12 cellular contexts compared by ENCODE assay signal in the genomic region with DNA sequence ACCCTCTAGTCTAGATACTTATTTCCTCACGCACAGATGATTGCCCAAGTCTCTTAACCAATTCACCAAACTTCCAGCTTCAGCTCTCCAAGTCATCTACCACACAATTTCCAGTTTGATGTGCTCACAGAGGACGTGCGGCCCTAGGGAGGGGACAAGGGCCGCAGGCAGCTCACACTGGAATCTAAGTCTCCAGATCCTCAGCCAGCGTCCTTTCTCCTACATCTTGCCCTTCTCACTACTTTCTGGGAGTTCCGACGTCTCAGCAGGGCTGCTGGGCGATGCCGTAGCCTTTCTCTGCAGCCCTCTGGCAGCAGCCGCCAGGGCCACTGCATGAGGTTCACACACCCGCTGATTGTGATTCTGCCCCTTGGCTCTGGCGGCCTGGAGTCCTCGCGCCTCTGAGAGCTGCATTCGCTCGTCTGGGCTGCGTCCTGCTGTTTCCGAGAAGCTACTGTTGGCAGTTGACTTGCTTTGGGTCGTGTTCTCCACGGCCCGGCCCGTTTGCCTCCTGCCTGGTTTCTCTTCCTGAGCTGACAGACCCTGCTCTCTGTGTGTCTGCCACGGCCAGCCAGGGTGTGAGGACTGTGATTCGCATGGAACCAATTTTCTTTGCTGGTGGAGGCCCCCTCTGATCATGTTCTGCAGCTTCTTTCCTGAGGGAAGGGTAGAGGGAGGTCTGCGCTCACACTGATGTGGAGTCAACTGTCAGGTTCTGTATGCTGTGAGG. TPM values are rescaled to one million over a fixed set of nuclear protein-coding genes. Genes with fewer than 3 reads are reported as not detected.
DNase-seq lines count a peak whose midpoint lies in the region; ATAC-seq, FAIRE-seq and TF ChIP-seq lines count a peak whose summit lies in the region.
"Had no signal": no experiment of that assay in that cellular context is flagged by ENCODE, and none has a peak within 500 bp of the region (broad histone marks: within the 10 kb centered on the region; RNA-seq: fewer than 3 reads in every experiment).

No MANE protein-coding gene starts in this region.

- TF ChIP-seq RAD21 in HepG2 (CRISPR knock-in tag; IDR thresholded peaks at IDR 0.05), result no peak

- H3K27me3 ChIP-seq in left ventricle myocardium inferior (ENCODE audit: low read depth), result no peaks in the 10 kb centered on the region
- H3K27me3 ChIP-seq in HepG2 (ENCODE audit: control insufficient read depth in 1 of 2, insufficient read depth in 2 of 2, low read length in 2 of 2), result no peaks in the 10 kb centered on the region
- H3K27me3 ChIP-seq in upper lobe of left lung, result no peaks in the 10 kb centered on the region
- no peaks in the 10 kb centered on the region for H3K27me3 ChIP-seq in aorta (ENCODE audit: control insufficient read depth in 1 of 2, insufficient read depth in 2 of 2, low read length in 1 of 2)

- no peak for TF ChIP-seq CTCF in left ventricle myocardium inferior (IDR thresholded peaks at IDR 0.05; ENCODE audit: borderline replicate concordance)
- TF ChIP-seq CTCF in WTC11 (IDR thresholded peaks at IDR 0.05), result no peak
- no peak for TF ChIP-seq CTCF in HepG2 (CRISPR knock-in tag; IDR thresholded peaks at IDR 0.05)
- no peak for TF ChIP-seq CTCF in upper lobe of left lung (IDR thresholded peaks at IDR 0.05)

- ATAC-seq in Right ventricle myocardium inferior, result peak; percentile 31
- peak; percentile 95 for ATAC-seq in WTC11
- ATAC-seq in HepG2, result peak; percentile 86
- peak in 1 of 2 donors; percentile 47 for ATAC-seq in upper lobe of left lung (ENCODE audit: low FRiP score in 2 of 2)
- ATAC-seq in aorta (ENCODE audit: low FRiP score), result no peak
- ATAC-seq: activated CD4-positive, CD25-positive, alpha-beta regulatory T cell treated with anti-CD3 and anti-CD28 coated beads, Interleukin-2, amount 50 U/mL, for 24 hours had no signal

- in situ Hi-C loops in HepG2 (cut with HindIII; ENCODE audit: extremely low pct_ligation_motif_present, low pct_unique_long_range_greater_than_20kb), result no loop called here

- H3K27ac Mint-ChIP-seq in WTC11, result 0 out of 2 replicates have a peak overlapping the region, but pooled peaks have one; percentile 61

- H3K36me3 ChIP-seq in left ventricle myocardium inferior (no peaks in the 10 kb centered on the region), HepG2 (replicated peaks in 1 of 2; ENCODE audit: control insufficient read depth in 1 of 2, insufficient read depth in 2 of 2, low read length in 2 of 2) (no peaks in the 10 kb centered on the region), upper lobe of left lung (no peaks in the 10 kb centered on the region), aorta (ENCODE audit: control insufficient read depth in 1 of 2, insufficient read depth in 2 of 2, low read length in 1 of 2) (no peaks in the 10 kb centered on the region)

- no peaks in the 10 kb centered on the region; the same call in 1 of the 2 replicates for H3K36me3 Mint-ChIP-seq in WTC11
- H3K36me3 Mint-ChIP-seq: immature natural killer cell had no signal

- no TSS peak for BruUV-seq in HepG2 (replicated peaks; lab: Mats Ljungman, UMichigan)

- intact Hi-C loops in Right ventricle myocardium inferior (cut with DNase I), result no loop called here
- intact Hi-C loops in left ventricle myocardium inferior (cut with micrococcal nuclease), result no loop called here
- intact Hi-C loops in HepG2 (cut with micrococcal nuclease; ENCODE audit: unreplicated experiment), result no loop called here
- intact Hi-C loops in aorta (cut with DNase I), result loop anchor here in 1 of 2 donors (10.0 kb wide), 1 partner anchor 293 kb away; no protein-coding TSS in a partner anchor

- POLR2A ChIA-PET in WTC11 (lab: Charles Lee), result interaction anchor here (0.8 kb wide), 1 partner anchor 14 kb away, joined by 3 read pairs; a partner anchor contains a TSS
- POLR2A ChIA-PET in HepG2 (lab: Yijun Ruan, JAX), result interaction anchor here (2.9 kb wide), 1 partner anchor 14 kb away, joined by 13 read pairs; a partner anchor contains a TSS

- H3K27me3 Mint-ChIP-seq in WTC11 (ENCODE audit: low read depth), result peaks cover 3% of the 10 kb centered on the region; the same call in 1 of the 2 replicates

- DNase-seq in Right ventricle myocardium inferior (ENCODE audit: missing footprints) (no peak), left ventricle myocardium inferior (no peak), WTC11 (ENCODE audit: low spot score) (peak; percentile 64), HepG2 (ENCODE audit: low spot score) (no peak), upper lobe of left lung (peak; percentile 34 to 66), D341Med (ENCODE audit: low spot score) (no peak), aorta (no peak), T-helper 1 cell (no peak)
- DNase-seq: immature natural killer cell; NCI-H446; stimulated activated CD4-positive, alpha-beta T cell treated with anti-CD3 and anti-CD28 coated beads, Interleukin-12 subunit alpha, Interleukin-12 subunit beta, amount 100 ng/mL, for 4 hours had no signal

- no peaks in the 10 kb centered on the region for H3K79me2 ChIP-seq in HepG2 (ENCODE audit: insufficient read depth, low read length)

- peaks cover 5% of the 10 kb centered on the region for H3K9me3 Mint-ChIP-seq in WTC11
- H3K9me3 Mint-ChIP-seq: immature natural killer cell had no signal

- CTCF ChIA-PET in WTC11 (lab: Charles Lee) (interaction anchor here (0.7 to 1.4 kb wide), 7 partner anchors 14 to 167 kb away, joined by 3 to 8 read pairs (median 3); a partner anchor contains a TSS), HepG2 (lab: Yijun Ruan, JAX; ENCODE audit: low intra/inter-chr PET ratio, low total read pairs) (no interaction called here)

- H3K4me1 ChIP-seq in left ventricle myocardium inferior, result peaks cover 19% of the 10 kb centered on the region
- peaks cover 37% of the 10 kb centered on the region for H3K4me1 ChIP-seq in HepG2 (ENCODE audit: insufficient read depth, low read length)
- H3K4me1 ChIP-seq in upper lobe of left lung, result peaks cover 0 to 17% (median 7%) of the 10 kb centered on the region in 4 donors
- no peaks in the 10 kb centered on the region for H3K4me1 ChIP-seq in aorta (ENCODE audit: control insufficient read depth in 1 of 2, insufficient read depth in 2 of 2, low read length in 2 of 2)

- H3K9ac ChIP-seq in HepG2 (ENCODE audit: insufficient read depth, low read depth, low read length), result no peak overlapping the region

- H3K4me3 ChIP-seq in left ventricle myocardium inferior (no peak overlapping the region), HepG2 (replicated peaks in 1 of 3; ENCODE audit: insufficient read depth in 1 of 3, low read depth in 2 of 3, low read length in 3 of 3) (peak overlapping the region in 1 of 3 experiments; percentile 41; a peak in 2 of 6 replicates), upper lobe of left lung (no peak overlapping the region), aorta (ENCODE audit: low read length in 2 of 2) (no peak overlapping the region)

- H3K4me1 Mint-ChIP-seq in WTC11, result peaks cover 23% of the 10 kb centered on the region

- H4K20me1 ChIP-seq in HepG2 (ENCODE audit: insufficient read depth, low read length), result no peaks in the 10 kb centered on the region

- H2AFZ ChIP-seq in HepG2 (ENCODE audit: low read length), result no peak overlapping the region

- no peak overlapping the region for H3K27ac ChIP-seq in left ventricle myocardium inferior (replicated peaks)
- H3K27ac ChIP-seq in HepG2 (ENCODE audit: extremely low read length, insufficient read depth, low read length), result no peak overlapping the region
- peak overlapping the region in 1 of 4 donors; percentile 57 for H3K27ac ChIP-seq in upper lobe of left lung
- no peak overlapping the region for H3K27ac ChIP-seq in aorta (ENCODE audit: low read depth in 1 of 2, low read length in 2 of 2)

- 44% methylated on average over 19 of the region's 25 CpGs for WGBS in HepG2 (ENCODE audit: low lambda C conversion rate)
- WGBS in upper lobe of left lung, 2 donors, result 86 to 90% methylated on average over 23 to 24 of the region's 25 CpGs
- 82 to 83% methylated on average over 25 of the region's 25 CpGs for WGBS in aorta, 2 donors

- no peak overlapping the region for H3K4me3 Mint-ChIP-seq in WTC11

- peak overlapping the region; percentile 59 for H3K4me2 ChIP-seq in HepG2 (ENCODE audit: low read depth, low read length)

- TF ChIP-seq EP300 in HepG2 (IDR thresholded peaks at IDR 0.05; ENCODE audit: low read depth in 2 of 2, low read length in 2 of 2) (no peak), HepG2 (CRISPR knock-in tag; IDR thresholded peaks at IDR 0.05; ENCODE audit: borderline replicate concordance) (no peak), upper lobe of left lung (IDR thresholded peaks at IDR 0.05) (no peak)

- TF ChIP-seq POLR2A in HepG2 (IDR thresholded peaks at IDR 0.05; ENCODE audit: insufficient read depth in 1 of 2, low read depth in 2 of 2, low read length in 2 of 2) (peak in 1 of 2 experiments; percentile 24; a peak in 1 of 4 replicates), upper lobe of left lung (IDR thresholded peaks at IDR 0.05) (no peak)

- H3K9me3 ChIP-seq in left ventricle myocardium inferior (replicated peaks) (no peaks in the 10 kb centered on the region), HepG2 (ENCODE audit: low read length) (no peaks in the 10 kb centered on the region), upper lobe of left lung (no peaks in the 10 kb centered on the region), aorta (ENCODE audit: control insufficient read depth, low read length) (no peaks in the 10 kb centered on the region)

- FAIRE-seq in HepG2 (lab: Jason Lieb, UNC), result no peak

RNA-seq across cellular contexts. Expression of a gene that starts 14.1 kb away (rescaled TPM):
- 14.4 TPM for total RNA-seq in Right ventricle myocardium inferior
- 14.9 TPM for total RNA-seq in left ventricle myocardium inferior
- total RNA-seq in WTC11 (2021), result 18.1 to 26.7 TPM (median 19.2 TPM) in 3 replicates
- 2.4 and 4.5 TPM in 2 replicates for total RNA-seq in HepG2 (2016; rRNA removed; fragmentation: Illumina TruSeq; extraction: Trizol)
- total RNA-seq in HepG2 (2016; cell fraction: cytosol; rRNA removed; fragmentation: Illumina TruSeq; extraction: Trizol; ENCODE audit: low read depth), result 1.2 and 1.4 TPM in 2 replicates
- total RNA-seq in HepG2 (2016; cell fraction: insoluble cytoplasmic fraction; rRNA removed; fragmentation: Illumina TruSeq; extraction: Trizol), result 2.7 and 4.5 TPM in 2 replicates
- 1.1 and 2.7 TPM in 2 replicates for total RNA-seq in HepG2 (2016; cell fraction: membrane; rRNA removed; fragmentation: Illumina TruSeq; extraction: Trizol)
- total RNA-seq in HepG2 (2016; cell fraction: nucleus; rRNA removed; fragmentation: Illumina TruSeq; extraction: Trizol), result 10.8 and 10.9 TPM in 2 replicates
- polyA plus RNA-seq in HepG2 (2011; rRNA removed), result 2.2 and 2.8 TPM in 2 replicates
- 1.3 and 2.2 TPM in 2 replicates for polyA plus RNA-seq in HepG2 (2011; cell fraction: cytosol; rRNA removed)
- 4.1 and 4.5 TPM in 2 replicates for polyA plus RNA-seq in HepG2 (2011; cell fraction: nucleus; rRNA removed)
- polyA plus RNA-seq in HepG2 (2012), result 2.3 and 5.2 TPM in 2 replicates
- 0.16 and 0.25 TPM in 2 replicates for polyA plus RNA-seq in HepG2 (2016; cell fraction: cytosol; fragmentation: Illumina TruSeq; extraction: Trizol; ENCODE audit: low read depth)
- polyA plus RNA-seq in HepG2 (2016; cell fraction: insoluble cytoplasmic fraction; fragmentation: Illumina TruSeq; extraction: Trizol; ENCODE audit: low read depth), result 1.7 and 2.1 TPM in 2 replicates
- polyA plus RNA-seq in HepG2 (2016; cell fraction: membrane; fragmentation: Illumina TruSeq; extraction: Trizol; ENCODE audit: low read depth), result 0.18 and 0.30 TPM in 2 replicates
- 6.6 and 8.4 TPM in 2 replicates for polyA plus RNA-seq in HepG2 (2016; cell fraction: nucleus; fragmentation: Illumina TruSeq; extraction: Trizol; ENCODE audit: insufficient read depth, low read depth)
- 5.2 and 8.7 TPM in 2 replicates for polyA minus RNA-seq in HepG2 (2011; rRNA and poly(A)+ RNA removed; ENCODE audit: low replicate concordance)
- polyA minus RNA-seq in HepG2 (2011; cell fraction: cytosol; rRNA and poly(A)+ RNA removed), result 3.6 and 7.2 TPM in 2 replicates
- polyA minus RNA-seq in HepG2 (2011; cell fraction: nucleus; rRNA and poly(A)+ RNA removed), result 10.8 and 14.8 TPM in 2 replicates
- total RNA-seq in upper lobe of left lung, result 10 to 100 TPM; 12.3 to 28.8 (median 19.5) TPM
- total RNA-seq in aorta, result 10 to 100 TPM; 20.1 to 22.5 TPM
- 10 to 100 TPM in 1 of 2 donors, 1 to 10 TPM in 1; 2.0 to 14.8 TPM for polyA plus RNA-seq in aorta

Comparison
In these comparisons a context has a peak if more than half of its experiments do, and no peak if none do; other contexts are left out.
1. DNase-seq: peak in WTC11 (single experiment) and upper lobe of left lung (2 of 2); none in Right ventricle myocardium inferior (single experiment), left ventricle myocardium inferior (single experiment), HepG2 (single experiment), D341Med (single experiment), aorta (0 of 2) and T-helper 1 cell (0 of 5).